Comparison of ENCODE assay signal across 1 cellular context in genomic region chr1:198935371-198935921, GRCh38.
A peak's percentile ranks its signal among the peaks of the same experiment; 100 is the strongest.
TF ChIP-seq lines count a peak whose summit lies in the region.

No MANE protein-coding gene starts in this region.

TF ChIP-seq in IMR-90, 13 proteins besides CTCF, POLR2A, EP300 and RAD21:
- TF ChIP-seq FOS (IDR thresholded peaks at IDR 0.05; ENCODE audit: low read depth, low read length) (0 out of 2 replicates have a peak, but pooled peaks have one; percentile 23), SMC3 (IDR thresholded peaks at IDR 0.05; ENCODE audit: low read depth, low read length) (no peak), RFX5 (IDR thresholded peaks at IDR 0.05; ENCODE audit: low read depth, low read length) (no peak), USF2 (IDR thresholded peaks at IDR 0.05; ENCODE audit: low read depth, low read length) (no peak), MXI1 (IDR thresholded peaks at IDR 0.05; ENCODE audit: borderline replicate concordance, low read depth, low read length) (peak; percentile 58), BHLHE40 (IDR thresholded peaks at IDR 0.05; ENCODE audit: low read depth, low read length) (peak; percentile 60; the same call in 1 of the 2 replicates), MAFK (IDR thresholded peaks at IDR 0.05; ENCODE audit: low read depth, low read length) (no peak), ELK1 (IDR thresholded peaks at IDR 0.05; ENCODE audit: borderline replicate concordance, low read depth, low read length) (no peak), RCOR1 (IDR thresholded peaks at IDR 0.05; ENCODE audit: insufficient replicate concordance, low read length) (no peak), NFE2L2 (IDR thresholded peaks at IDR 0.05; ENCODE audit: low read depth, low read length) (no peak), MAZ (IDR thresholded peaks at IDR 0.05; ENCODE audit: borderline replicate concordance, low read depth, low read length) (no peak), CEBPB (IDR thresholded peaks at IDR 0.05; ENCODE audit: low read depth, low read length) (peak; percentile 28; the same call in 1 of the 2 replicates), CHD1 (IDR thresholded peaks at IDR 0.05; ENCODE audit: low read depth, low read length) (peak; percentile 72)
